Comparison of ENCODE assay signal across 8 cellular contexts in the genomic region with DNA sequence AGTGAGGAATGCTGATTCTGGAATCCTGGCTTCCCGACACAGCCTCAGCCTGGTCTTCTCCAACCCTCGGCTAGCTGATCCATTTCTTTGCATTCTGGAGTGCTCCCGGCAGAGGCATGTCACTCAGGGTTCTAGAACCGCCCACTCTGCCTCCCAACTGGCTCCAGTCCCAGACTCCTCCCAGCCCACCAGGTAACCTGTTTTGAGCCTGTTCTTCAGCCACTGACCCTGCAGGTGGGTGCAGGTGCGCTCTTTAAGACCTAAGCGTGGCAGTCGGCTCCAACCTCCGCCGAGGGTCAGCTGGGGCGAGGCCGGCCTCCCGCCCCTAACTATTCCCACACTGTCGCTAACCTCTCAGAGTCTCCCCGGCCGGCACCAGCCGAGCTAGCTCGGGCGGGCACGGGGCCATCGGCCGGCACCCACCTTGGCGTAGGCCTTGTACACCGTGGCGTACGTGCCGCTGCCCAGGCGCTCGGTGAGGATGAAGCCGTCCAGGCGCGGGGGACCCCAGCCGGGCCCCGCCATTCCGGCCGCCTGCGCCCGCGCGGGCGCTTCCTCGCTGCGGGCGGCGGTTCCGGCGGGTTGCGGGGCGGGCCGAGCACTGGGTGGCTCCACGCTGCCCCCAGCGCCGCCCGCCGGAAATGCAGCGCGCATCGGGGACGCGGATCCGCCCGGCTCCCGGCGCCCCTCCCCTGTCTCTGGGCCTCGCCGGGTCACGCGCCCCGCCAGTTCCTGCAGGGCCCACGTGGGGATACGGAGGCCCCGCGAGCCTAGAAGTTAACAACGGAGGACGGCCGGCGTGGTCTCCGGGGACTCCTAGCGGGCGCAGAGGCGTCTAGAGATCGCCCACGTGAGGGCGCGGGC. TPM values are rescaled to one million over a fixed set of nuclear protein-coding genes. Genes with fewer than 3 reads are reported as not detected.
DNase-seq lines count a peak whose midpoint lies in the region; ATAC-seq, FAIRE-seq and TF ChIP-seq lines count a peak whose summit lies in the region.

A gene with protein sequence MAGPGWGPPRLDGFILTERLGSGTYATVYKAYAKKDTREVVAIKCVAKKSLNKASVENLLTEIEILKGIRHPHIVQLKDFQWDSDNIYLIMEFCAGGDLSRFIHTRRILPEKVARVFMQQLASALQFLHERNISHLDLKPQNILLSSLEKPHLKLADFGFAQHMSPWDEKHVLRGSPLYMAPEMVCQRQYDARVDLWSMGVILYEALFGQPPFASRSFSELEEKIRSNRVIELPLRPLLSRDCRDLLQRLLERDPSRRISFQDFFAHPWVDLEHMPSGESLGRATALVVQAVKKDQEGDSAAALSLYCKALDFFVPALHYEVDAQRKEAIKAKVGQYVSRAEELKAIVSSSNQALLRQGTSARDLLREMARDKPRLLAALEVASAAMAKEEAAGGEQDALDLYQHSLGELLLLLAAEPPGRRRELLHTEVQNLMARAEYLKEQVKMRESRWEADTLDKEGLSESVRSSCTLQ (minus strand): TSS at position 576 of the 864 bp plus-strand sequence. CDS start 51 bp downstream, at position 525.

- H3K36me3 Mint-ChIP-seq in activated T-helper 2 cell treated with anti-CD3 and anti-CD28 coated beads, Interferon-gamma antibody, Interleukin-2, Interleukin-4, amounts not matched to agents 10 μg/mL and 5 μg/mL and 100 μg/mL, durations not matched to agents 14 hours and 24 hours and 36 hours (ENCODE audit: low read depth), result peaks cover 38% of the 10 kb centered on the region
- peaks cover 0 to 22% (median 4%) of the 10 kb centered on the region in 3 donors for H3K36me3 Mint-ChIP-seq in naive thymus-derived CD8-positive, alpha-beta T cell

- POLR2A ChIA-PET in naive thymus-derived CD8-positive, alpha-beta T cell (lab: Charles Lee), result interaction anchor here (0.6 to 7.6 kb wide), 17 partner anchors 10 to 211 kb away, joined by 3 to 68 read pairs (median 5); a partner anchor contains a TSS

- H3K4me3 ChIP-seq in RWPE2 (ENCODE audit: severe bottlenecking), result peak within 1 kb of the TSS; percentile 89
- peak within 1 kb of the TSS; percentile 80 for H3K4me3 ChIP-seq in fibroblast of mammary gland (ENCODE audit: control insufficient read depth, low read depth, low read length)

- no peaks in the 10 kb centered on the region for H3K9me3 ChIP-seq in RWPE2 (ENCODE audit: severe bottlenecking)

- peaks cover 3% of the 10 kb centered on the region; the same call in 1 of the 2 replicates for H3K36me3 ChIP-seq in RWPE2 (ENCODE audit: low read depth)

- TF ChIP-seq POLR2A in H54 (IDR thresholded peaks at IDR 0.05; ENCODE audit: low read depth, low read length), result peak; percentile 52

- peak within 1 kb of the TSS; percentile 43 for H3K27ac ChIP-seq in RWPE2 (ENCODE audit: poor library complexity, severe bottlenecking)

- FAIRE-seq in H54 (lab: Jason Lieb, UNC), result no peak

- H3K4me1 ChIP-seq in RWPE2 (ENCODE audit: insufficient read depth, poor library complexity, severe bottlenecking), result peaks cover 4% of the 10 kb centered on the region

- peak within 1 kb of the TSS; percentile 89 for H3K4me3 Mint-ChIP-seq in activated T-helper 2 cell treated with anti-CD3 and anti-CD28 coated beads, Interferon-gamma antibody, Interleukin-2, Interleukin-4, amounts not matched to agents 10 μg/mL and 5 μg/mL and 100 μg/mL, durations not matched to agents 14 hours and 24 hours and 36 hours (ENCODE audit: low read depth)
- peak within 1 kb of the TSS; percentile 85 to 93 (median 88) for H3K4me3 Mint-ChIP-seq in naive thymus-derived CD8-positive, alpha-beta T cell

- H3K27me3 ChIP-seq in RWPE2 (ENCODE audit: insufficient read depth, poor library complexity, severe bottlenecking), result no peaks in the 10 kb centered on the region

- H3K27ac Mint-ChIP-seq in activated T-helper 2 cell treated with anti-CD3 and anti-CD28 coated beads, Interferon-gamma antibody, Interleukin-2, Interleukin-4, amounts not matched to agents 10 μg/mL and 5 μg/mL and 100 μg/mL, durations not matched to agents 14 hours and 24 hours and 36 hours, result peak within 1 kb of the TSS; percentile 92
- H3K27ac Mint-ChIP-seq in naive thymus-derived CD8-positive, alpha-beta T cell, result peak within 1 kb of the TSS; percentile 84 to 98 (median 96)

- peak; percentile 85 for ATAC-seq in RWPE2 (ENCODE audit: low read depth)
- peak; percentile 87 to 89 for ATAC-seq in naive thymus-derived CD8-positive, alpha-beta T cell

- TF ChIP-seq CTCF in RWPE2 (IDR thresholded peaks at IDR 0.05; ENCODE audit: poor library complexity, severe bottlenecking), result peak; percentile 99
- TF ChIP-seq CTCF in fibroblast of mammary gland (conservative IDR thresholded peaks at IDR 0.05; ENCODE audit: control insufficient read depth, insufficient read depth, low read depth, low read length), result no peak

- peaks cover 38% of the 10 kb centered on the region for H3K4me1 Mint-ChIP-seq in activated T-helper 2 cell treated with anti-CD3 and anti-CD28 coated beads, Interferon-gamma antibody, Interleukin-2, Interleukin-4, amounts not matched to agents 10 μg/mL and 5 μg/mL and 100 μg/mL, durations not matched to agents 14 hours and 24 hours and 36 hours (ENCODE audit: low read depth)
- peaks cover 30 to 56% (median 53%) of the 10 kb centered on the region in 4 donors for H3K4me1 Mint-ChIP-seq in naive thymus-derived CD8-positive, alpha-beta T cell

- DNase-seq in EL (peak; percentile 85), H54 (ENCODE audit: insufficient read length, low spot score) (peak; percentile 82), LoVo (ENCODE audit: low spot score) (peak; percentile 95), RWPE2 (ENCODE audit: low spot score) (peak; percentile 93), fibroblast of mammary gland (ENCODE audit: low read depth) (peak; percentile 76)
- peak; percentile 91 for DNase-seq in activated T-helper 2 cell treated with anti-CD3 and anti-CD28 coated beads, Interferon-gamma antibody, Interleukin-2, Interleukin-4, amounts not matched to agents 10 μg/mL and 5 μg/mL and 100 μg/mL, durations not matched to agents 14 hours and 24 hours and 36 hours (ENCODE audit: low spot score)
- DNase-seq in naive thymus-derived CD8-positive, alpha-beta T cell, result peak; percentile 88 to 95 (median 92)
- peak; percentile 85 to 92 (median 89) for DNase-seq in stimulated activated naive CD4-positive, alpha-beta T cell (lab: John Stamatoyannopoulos, UW)

- H3K9me3 Mint-ChIP-seq in activated T-helper 2 cell treated with anti-CD3 and anti-CD28 coated beads, Interferon-gamma antibody, Interleukin-2, Interleukin-4, amounts not matched to agents 10 μg/mL and 5 μg/mL and 100 μg/mL, durations not matched to agents 14 hours and 24 hours and 36 hours, result no peaks in the 10 kb centered on the region
- no peaks in the 10 kb centered on the region for H3K9me3 Mint-ChIP-seq in naive thymus-derived CD8-positive, alpha-beta T cell

- intact Hi-C loops in activated T-helper 2 cell treated with anti-CD3 and anti-CD28 coated beads, Interferon-gamma antibody, Interleukin-2, Interleukin-4, amounts not matched to agents 10 μg/mL and 5 μg/mL and 100 μg/mL, durations not matched to agents 14 hours and 24 hours and 36 hours (cut with micrococcal nuclease), result loop anchor here (2.0 to 5.0 kb wide), 2 partner anchors 72 to 94 kb away; a partner anchor contains a TSS

- no peaks in the 10 kb centered on the region for H3K27me3 Mint-ChIP-seq in activated T-helper 2 cell treated with anti-CD3 and anti-CD28 coated beads, Interferon-gamma antibody, Interleukin-2, Interleukin-4, amounts not matched to agents 10 μg/mL and 5 μg/mL and 100 μg/mL, durations not matched to agents 14 hours and 24 hours and 36 hours (ENCODE audit: low read depth)
- no peaks in the 10 kb centered on the region for H3K27me3 Mint-ChIP-seq in naive thymus-derived CD8-positive, alpha-beta T cell

RNA-seq across cellular contexts. Expression of the gene that starts here (rescaled TPM):
- total RNA-seq in activated T-helper 2 cell treated with anti-CD3 and anti-CD28 coated beads, Interferon-gamma antibody, Interleukin-2, Interleukin-4, amounts not matched to agents 10 μg/mL and 5 μg/mL and 100 μg/mL, durations not matched to agents 14 hours and 24 hours and 36 hours, result 45.5 and 47.7 TPM in 2 replicates
- 10 to 100 TPM; 82.8 to 83.6 TPM for total RNA-seq in naive thymus-derived CD8-positive, alpha-beta T cell
- polyA plus RNA-seq in naive thymus-derived CD8-positive, alpha-beta T cell, result 10 to 100 TPM; 16.3 to 32.2 (median 16.6) TPM

Comparison
In these comparisons a context has a peak if more than half of its experiments do, and no peak if none do; other contexts are left out.
1. Peak in every context shown above with its lines: DNase-seq, ATAC-seq, H3K4me3 ChIP-seq and H3K27ac ChIP-seq.